Comparison of ENCODE assay signal across 8 cellular contexts in the genomic region with DNA sequence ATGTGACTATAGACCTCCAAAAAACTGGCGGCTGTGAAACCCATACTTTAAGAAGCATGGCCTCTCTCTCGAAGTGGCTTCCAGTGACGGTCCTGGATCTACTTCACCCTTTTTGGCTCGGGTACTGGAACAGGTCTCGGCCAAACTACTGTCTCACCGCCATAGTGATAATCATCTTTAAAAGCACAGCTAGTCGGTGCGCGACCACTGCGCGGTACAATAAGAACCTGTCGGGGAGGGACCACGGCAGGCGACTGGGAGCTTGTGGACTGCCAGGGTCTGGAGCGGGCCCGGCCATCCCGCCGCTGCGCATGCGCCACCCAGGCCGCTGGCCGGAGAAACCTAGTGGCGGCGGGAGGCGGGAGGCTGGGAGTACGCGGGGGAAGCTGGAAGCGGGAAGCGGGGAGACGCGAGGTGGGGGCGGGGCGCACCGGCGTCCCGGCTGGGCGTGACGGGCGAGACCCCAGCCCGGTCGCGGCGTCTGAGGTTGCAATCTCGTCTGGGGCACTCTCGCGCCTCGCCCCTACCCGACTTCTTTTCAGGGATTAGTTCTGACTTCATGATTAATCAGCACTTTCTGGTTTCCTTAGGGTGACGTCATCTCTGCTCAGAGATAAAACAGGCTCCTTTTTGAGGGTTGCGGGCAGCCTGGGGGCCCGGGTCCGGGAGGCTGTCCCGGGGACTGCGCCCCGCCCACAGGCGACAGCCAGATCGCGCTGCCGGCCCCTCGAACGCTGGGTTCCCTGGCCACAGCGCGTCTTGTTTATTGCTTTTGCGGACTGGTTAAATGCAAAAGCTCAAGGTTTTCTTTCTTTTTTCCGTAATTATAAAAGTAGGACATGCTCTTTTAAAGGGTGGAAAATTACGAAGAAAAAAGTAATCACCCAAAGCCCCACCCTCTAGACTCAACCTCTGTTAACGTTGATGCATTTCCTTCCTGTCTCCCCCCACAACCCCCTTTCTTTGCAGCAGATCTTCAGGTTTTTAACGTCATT.
DNase-seq lines count a peak whose midpoint lies in the region; ATAC-seq and TF ChIP-seq lines count a peak whose summit lies in the region.

No MANE protein-coding gene starts in this region.

- H3K9me3 ChIP-seq in right atrium auricular region (no peaks in the 10 kb centered on the region), prostate gland (no peaks in the 10 kb centered on the region)

- peak; percentile 88 for ATAC-seq in HG02571 (IDR thresholded peaks at IDR 0.05; ENCODE audit: unreplicated experiment)

- H3K27ac Mint-ChIP-seq in T-helper 1 cell treated with Interleukin-12 subunit alpha and Interleukin-12 subunit beta and Interleukin-4 antibody, amounts not matched to agents 30 μg/mL and 1 μg/mL, for 36 hours = peak overlapping the region; percentile 81

- H3K4me3 Mint-ChIP-seq in T-helper 1 cell treated with Interleukin-12 subunit alpha and Interleukin-12 subunit beta and Interleukin-4 antibody, amounts not matched to agents 30 μg/mL and 1 μg/mL, for 36 hours = peak overlapping the region; percentile 77

- H3K36me3 ChIP-seq in right atrium auricular region (no peaks in the 10 kb centered on the region), prostate gland (no peaks in the 10 kb centered on the region), urinary bladder (ENCODE audit: insufficient read depth) (no peaks in the 10 kb centered on the region)

- H3K27ac ChIP-seq in right atrium auricular region (peak overlapping the region; percentile 89 to 94), prostate gland (peak overlapping the region; percentile 79 to 93), urinary bladder (ENCODE audit: low read depth) (peak overlapping the region; percentile 99)

- H3K4me1 ChIP-seq in right atrium auricular region = peaks cover 0 to 34% of the 10 kb centered on the region in 2 donors
- H3K4me1 ChIP-seq in prostate gland (replicated peaks) = no peaks in the 10 kb centered on the region
- H3K4me1 ChIP-seq in urinary bladder (ENCODE audit: insufficient read depth) = no peaks in the 10 kb centered on the region

- intact Hi-C loops in prostate gland (cut with DNase I) = no loop called here

- WGBS in prostate gland = under 1% methylated on average over 41 of the region's 68 CpGs
- WGBS in urinary bladder = 1% methylated on average over 68 of the region's 68 CpGs

- TF ChIP-seq POLR2A in GM10847 (IDR thresholded peaks at IDR 0.05; ENCODE audit: extremely low read depth, insufficient read length) (peak; percentile 29), prostate gland (IDR thresholded peaks at IDR 0.05) (peak; percentile 33)

- H3K36me3 Mint-ChIP-seq in T-helper 1 cell treated with Interleukin-12 subunit alpha and Interleukin-12 subunit beta and Interleukin-4 antibody, amounts not matched to agents 30 μg/mL and 1 μg/mL, for 36 hours (ENCODE audit: low read depth) = no peaks in the 10 kb centered on the region

- H3K27me3 ChIP-seq in right atrium auricular region (no peaks in the 10 kb centered on the region), prostate gland (replicated peaks; ENCODE audit: insufficient read depth) (no peaks in the 10 kb centered on the region)

- H3K9me3 Mint-ChIP-seq in T-helper 1 cell treated with Interleukin-12 subunit alpha and Interleukin-12 subunit beta and Interleukin-4 antibody, amounts not matched to agents 30 μg/mL and 1 μg/mL, for 36 hours = no peaks in the 10 kb centered on the region

- TF ChIP-seq CTCF in right atrium auricular region (IDR thresholded peaks at IDR 0.05) (peak in 1 of 2 donors; percentile 43), prostate gland (IDR thresholded peaks at IDR 0.05) (peak in 3 of 4 experiments; percentile 15 to 35 (median 30))

- H3K4me1 Mint-ChIP-seq in T-helper 1 cell treated with Interleukin-12 subunit alpha and Interleukin-12 subunit beta and Interleukin-4 antibody, amounts not matched to agents 30 μg/mL and 1 μg/mL, for 36 hours (ENCODE audit: low read depth) = peaks cover 31% of the 10 kb centered on the region

- DNase-seq in NCI-H1092 (lab: John Stamatoyannopoulos, UW) = peak; percentile 66
- DNase-seq in amygdala (lab: John Stamatoyannopoulos, UW) = peak in 55 of 56 donors; percentile 6 to 93 (median 79)
- peak; percentile 90 for DNase-seq in right atrium auricular region (ENCODE audit: low spot score)
- DNase-seq in prostate gland (ENCODE audit: low spot score) = peak; percentile 81

- no peaks in the 10 kb centered on the region for H3K27me3 Mint-ChIP-seq in T-helper 1 cell treated with Interleukin-12 subunit alpha and Interleukin-12 subunit beta and Interleukin-4 antibody, amounts not matched to agents 30 μg/mL and 1 μg/mL, for 36 hours (ENCODE audit: low read depth)

- peak overlapping the region; percentile 54 to 67 for H3K4me3 ChIP-seq in right atrium auricular region
- H3K4me3 ChIP-seq in prostate gland = peak overlapping the region; percentile 52 to 53
- peak overlapping the region; percentile 52 for H3K4me3 ChIP-seq in urinary bladder (ENCODE audit: low read depth, low read length)

Comparison
In these comparisons a context has a peak if more than half of its experiments do, and no peak if none do; other contexts are left out.
1. Peak in every context shown above with its lines: DNase-seq, ATAC-seq, H3K4me3 ChIP-seq and H3K27ac ChIP-seq.